ENCODE assay signal across 12 cellular contexts in the genomic region with DNA sequence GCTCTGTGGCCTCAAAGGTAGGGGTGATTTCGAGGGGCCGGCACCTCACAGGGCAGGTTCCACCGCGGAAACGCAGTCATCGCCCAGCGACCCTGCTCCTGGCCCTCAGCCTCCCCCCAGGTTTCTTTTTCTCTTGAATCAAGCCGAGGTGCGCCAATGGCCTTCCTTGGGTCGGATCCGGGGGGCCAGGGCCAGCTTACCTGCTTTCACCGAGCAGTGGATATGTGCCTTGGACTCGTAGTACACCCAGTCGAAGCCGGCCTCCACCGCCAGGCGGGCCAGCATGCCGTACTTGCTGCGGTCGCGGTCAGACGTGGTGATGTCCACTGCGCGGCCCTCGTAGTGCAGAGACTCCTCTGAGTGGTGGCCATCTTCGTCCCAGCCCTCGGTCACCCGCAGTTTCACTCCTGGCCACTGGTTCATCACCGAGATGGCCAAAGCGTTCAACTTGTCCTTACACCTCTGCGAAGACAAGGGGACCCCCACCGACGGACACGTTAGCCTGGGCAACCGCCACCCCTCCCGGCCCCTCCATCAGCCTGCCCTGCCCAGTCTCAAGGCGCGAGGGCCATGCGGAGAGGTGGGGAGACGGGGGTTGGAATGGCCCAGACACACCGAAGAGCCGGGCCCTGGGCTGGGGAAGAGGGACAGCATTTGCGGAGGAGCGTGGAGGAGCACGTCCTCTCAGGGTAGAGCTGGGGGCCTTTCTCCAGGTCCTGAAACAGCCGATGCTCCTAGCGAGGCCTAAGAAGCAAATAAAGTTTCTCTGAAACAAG. TPM values are rescaled to one million over a fixed set of nuclear protein-coding genes. Genes with fewer than 3 reads are reported as not detected.
DNase-seq lines count a peak whose midpoint lies in the region; ATAC-seq and TF ChIP-seq lines count a peak whose summit lies in the region.
"Had no signal": no experiment of that assay in that cellular context is flagged by ENCODE, and none has a peak within 500 bp of the region (broad histone marks: within the 10 kb centered on the region; RNA-seq: fewer than 3 reads in every experiment).

No MANE protein-coding gene starts in this region.

- peak overlapping the region; percentile 48 for H3K4me3 ChIP-seq in HUES6 (ENCODE audit: low read depth, low read length)
- H3K4me3 ChIP-seq in spleen = peak overlapping the region in 7 of 8 donors; percentile 19 to 69 (median 39)
- H3K4me3 ChIP-seq: GM12878 had no signal

- DNase-seq in chondrocyte (ENCODE audit: low spot score) (peak; percentile 94), memory B cell (ENCODE audit: low spot score in 2 of 2) (no peak), spleen (peak; percentile 54), GM19238 (ENCODE audit: insufficient read length, low spot score) (no peak), iPS-NIHi7 (ENCODE audit: extremely low spot score) (no peak), RWPE1 (ENCODE audit: low spot score) (no peak)
- DNase-seq in activated CD8-positive, alpha-beta T cell treated with anti-CD3 and anti-CD28 coated beads for 36 hours = no peak
- DNase-seq: SIG-M5 had no signal

- intact Hi-C loops in spleen (cut with DNase I; ENCODE audit: low total_unique reads) = no loop called here
- intact Hi-C loops in activated CD8-positive, alpha-beta T cell treated with anti-CD3 and anti-CD28 coated beads for 36 hours (cut with micrococcal nuclease) = loop anchor here (10.0 kb wide), 3 partner anchors 301 to 1209 kb away; a partner anchor contains a TSS

- H3K9me3 Mint-ChIP-seq in chondrocyte (ENCODE audit: low read depth) (no peaks in the 10 kb centered on the region), memory B cell (no peaks in the 10 kb centered on the region)
- H3K9me3 Mint-ChIP-seq in activated CD8-positive, alpha-beta T cell treated with anti-CD3 and anti-CD28 coated beads for 36 hours = no peaks in the 10 kb centered on the region
- H3K9me3 Mint-ChIP-seq: activated naive CD4-positive, alpha-beta T cell treated with anti-CD3 and anti-CD28 coated beads, Interleukin-2, amount 10 ng/mL, durations not matched to agents 7 days and 5 days had no signal

- WGBS in spleen, 5 donors = 16 to 30% (median 23%) methylated on average over 33 to 47 of the region's 47 CpGs

- H3K36me3 Mint-ChIP-seq in chondrocyte (ENCODE audit: low read depth) = no peaks in the 10 kb centered on the region
- H3K36me3 Mint-ChIP-seq in memory B cell = no peaks in the 10 kb centered on the region
- H3K36me3 Mint-ChIP-seq in activated CD8-positive, alpha-beta T cell treated with anti-CD3 and anti-CD28 coated beads for 36 hours (ENCODE audit: low read depth) = no peaks in the 10 kb centered on the region

- H3K9me3 ChIP-seq in HUES6 (ENCODE audit: control insufficient read depth, insufficient read depth, low read depth, low read length) = no peaks in the 10 kb centered on the region
- peaks cover 0 to 4% (median 0%) of the 10 kb centered on the region in 8 donors for H3K9me3 ChIP-seq in spleen

- H3K4me1 ChIP-seq in HUES6 (ENCODE audit: control insufficient read depth, insufficient read depth, low read length) (peaks cover 43% of the 10 kb centered on the region), spleen (peaks cover 34 to 89% (median 67%) of the 10 kb centered on the region in 6 donors)

- CTCF ChIA-PET in activated CD8-positive, alpha-beta T cell treated with anti-CD3 and anti-CD28 coated beads for 36 hours (lab: Charles Lee) = no interaction called here
- CTCF ChIA-PET in RWPE1 (lab: Yijun Ruan, JAX) = interaction anchor here (0.6 kb wide), 2 partner anchors 151 to 493 kb away, joined by 3 read pairs; no protein-coding TSS in a partner anchor

- H3K27ac ChIP-seq in HUES6 (ENCODE audit: low read depth, low read length) (no peak overlapping the region), spleen (no peak overlapping the region), RWPE1 (no peak overlapping the region)

- H3K27me3 Mint-ChIP-seq in chondrocyte (ENCODE audit: low read depth) (peaks cover 40% of the 10 kb centered on the region), memory B cell (peaks cover 14% of the 10 kb centered on the region)
- H3K27me3 Mint-ChIP-seq in activated CD8-positive, alpha-beta T cell treated with anti-CD3 and anti-CD28 coated beads for 36 hours = peaks cover 57% of the 10 kb centered on the region

- TF ChIP-seq POLR2A in spleen (IDR thresholded peaks at IDR 0.05) = no peak

- no peak overlapping the region for H3K9ac ChIP-seq in HUES6 (ENCODE audit: low read length)

- H3K4me3 Mint-ChIP-seq in chondrocyte (ENCODE audit: unreplicated experiment) (no peak overlapping the region), memory B cell (peak overlapping the region; percentile 47)
- H3K4me3 Mint-ChIP-seq in activated CD8-positive, alpha-beta T cell treated with anti-CD3 and anti-CD28 coated beads for 36 hours = no peak overlapping the region
- H3K4me3 Mint-ChIP-seq: activated CD4-positive, alpha-beta T cell treated with anti-CD3 and anti-CD28 coated beads for 36 hours had no signal

- H3K27me3 ChIP-seq in HUES6 (ENCODE audit: control insufficient read depth, insufficient read depth, low read length) (peaks cover 99% of the 10 kb centered on the region), spleen (replicated peaks in 1 of 7) (peaks cover 5 to 100% (median 95%) of the 10 kb centered on the region in 7 donors)

- ATAC-seq in memory B cell (ENCODE audit: low read depth) = no peak
- ATAC-seq in activated CD8-positive, alpha-beta T cell treated with anti-CD3 and anti-CD28 coated beads for 36 hours = no peak

- TF ChIP-seq CTCF in chondrocyte (IDR thresholded peaks at IDR 0.05) = no peak
- no peak for TF ChIP-seq CTCF in spleen (IDR thresholded peaks at IDR 0.05 in 8 of 11, conservative IDR thresholded peaks at IDR 0.05 in 3 of 11)
- no peak for TF ChIP-seq CTCF in activated CD8-positive, alpha-beta T cell treated with anti-CD3 and anti-CD28 coated beads for 36 hours (IDR thresholded peaks at IDR 0.05)
- TF ChIP-seq CTCF in RWPE1 (conservative IDR thresholded peaks at IDR 0.05; ENCODE audit: low read depth) = no peak

- no peaks in the 10 kb centered on the region for H3K36me3 ChIP-seq in HUES6 (ENCODE audit: control insufficient read depth, insufficient read depth, low read length)
- H3K36me3 ChIP-seq in spleen = no peaks in the 10 kb centered on the region

- H3K4me1 Mint-ChIP-seq in chondrocyte (ENCODE audit: low read depth) = peaks cover 35% of the 10 kb centered on the region
- peaks cover 15% of the 10 kb centered on the region for H3K4me1 Mint-ChIP-seq in memory B cell
- H3K4me1 Mint-ChIP-seq in activated CD8-positive, alpha-beta T cell treated with anti-CD3 and anti-CD28 coated beads for 36 hours (ENCODE audit: low read depth) = peaks cover 24% of the 10 kb centered on the region

- H3K27ac Mint-ChIP-seq in chondrocyte (ENCODE audit: unreplicated experiment) = no peak overlapping the region
- no peak overlapping the region for H3K27ac Mint-ChIP-seq in memory B cell
- no peak overlapping the region for H3K27ac Mint-ChIP-seq in activated CD8-positive, alpha-beta T cell treated with anti-CD3 and anti-CD28 coated beads for 36 hours
- H3K27ac Mint-ChIP-seq: activated CD4-positive, alpha-beta T cell treated with anti-CD3 and anti-CD28 coated beads for 36 hours had no signal

- POLR2A ChIA-PET in activated CD8-positive, alpha-beta T cell treated with anti-CD3 and anti-CD28 coated beads for 36 hours (lab: Charles Lee) = no interaction called here
- POLR2A ChIA-PET in RWPE1 (lab: Yijun Ruan, JAX; ENCODE audit: low non-redundant PET) = no interaction called here

RNA-seq across cellular contexts. Expression of a gene that starts 6.0 kb away (rescaled TPM):
- total RNA-seq in chondrocyte = not detected in 3 replicates
- total RNA-seq in spleen = not detected
- polyA plus RNA-seq in spleen = not detected
- total RNA-seq in activated CD8-positive, alpha-beta T cell treated with anti-CD3 and anti-CD28 coated beads for 36 hours = not detected
- total RNA-seq: activated CD4-positive, alpha-beta T cell treated with anti-CD3 and anti-CD28 coated beads for 36 hours; GM12878 had no signal
- polyA plus RNA-seq: GM12878 had no signal

Comparison
In these comparisons a context has a peak if more than half of its experiments do, and no peak if none do; other contexts are left out.
1. DNase-seq: peak in chondrocyte (single experiment) and spleen (single experiment); none in memory B cell (0 of 2), GM19238 (single experiment), activated CD8-positive, alpha-beta T cell treated with anti-CD3 and anti-CD28 coated beads for 36 hours (single experiment), iPS-NIHi7 (single experiment) and RWPE1 (single experiment).